Comparison of ENCODE assay signal across 8 cellular contexts in genomic region chr1:74652711-74653131, GRCh38. TPM values are rescaled to one million over a fixed set of nuclear protein-coding genes. Genes with fewer than 3 reads are reported as not detected.
A peak's percentile ranks its signal among the peaks of the same experiment; 100 is the strongest.
DNase-seq lines count a peak whose midpoint lies in the region; ATAC-seq and TF ChIP-seq lines count a peak whose summit lies in the region.

No MANE protein-coding gene starts in this region.

- 27% methylated on average over 7 of the region's 7 CpGs for WGBS in SK-N-SH (ENCODE audit: low lambda C conversion rate)

- DNase-seq in AG04450 (ENCODE audit: low read depth, low spot score), result peak; percentile 48
- DNase-seq in GM19238 (ENCODE audit: insufficient read length, low spot score), result peak; percentile 12
- DNase-seq in SK-N-SH, result no peak
- DNase-seq in putamen (ENCODE audit: low spot score), result no peak
- DNase-seq in NCI-H446 (lab: John Stamatoyannopoulos, UW), result no peak
- DNase-seq in NCI-H2171 treated with DMSO at 0.1 percent for 48 hours (lab: John Stamatoyannopoulos, UW), result no peak

- H3K27me3 Mint-ChIP-seq in nephron (ENCODE audit: low read depth), result no peaks in the 10 kb centered on the region

- no peak for TF ChIP-seq RAD21 in SK-N-SH (IDR thresholded peaks at IDR 0.05; ENCODE audit: low read length)

- peaks cover 23% of the 10 kb centered on the region for H3F3A ChIP-seq in SK-N-SH (replicated peaks; ENCODE audit: insufficient read depth)

- H3K27ac Mint-ChIP-seq in nephron, result peak overlapping the region; percentile 51 to 75 (median 51)

- H3K9me3 Mint-ChIP-seq in nephron, result no peaks in the 10 kb centered on the region

- H3K36me3 Mint-ChIP-seq in nephron (ENCODE audit: low read depth), result no peaks in the 10 kb centered on the region

- no peaks in the 10 kb centered on the region for H3K36me3 ChIP-seq in SK-N-SH (replicated peaks in 1 of 2; ENCODE audit: control insufficient read depth in 1 of 2, insufficient read depth in 2 of 2, low read length in 1 of 2)

- no peak overlapping the region for H3K4me3 Mint-ChIP-seq in nephron

- no peak for TF ChIP-seq CTCF in AG04450 (IDR thresholded peaks at IDR 0.05; ENCODE audit: low read depth, low read length)
- TF ChIP-seq CTCF in SK-N-SH (IDR thresholded peaks at IDR 0.05), result no peak
- no peak for TF ChIP-seq CTCF in nephron (IDR thresholded peaks at IDR 0.05; ENCODE audit: unreplicated experiment in 3 of 3)

- peaks cover 0 to 10% of the 10 kb centered on the region in 2 experiments; a peak in 1 of 4 replicates for H3K4me1 ChIP-seq in SK-N-SH (ENCODE audit: control insufficient read depth in 1 of 2, insufficient read depth in 2 of 2, low read depth in 1 of 2, low read length in 1 of 2)

- H3K27ac ChIP-seq in AG04450 (ENCODE audit: low read depth, low read length) (peak overlapping the region; percentile 22), SK-N-SH (ENCODE audit: low read depth in 2 of 2, low read length in 1 of 2) (peak overlapping the region in 1 of 2 experiments; percentile 83; a peak in 2 of 4 replicates)

- no peaks in the 10 kb centered on the region for H3K9me2 ChIP-seq in SK-N-SH

- TF ChIP-seq EP300 in SK-N-SH (IDR thresholded peaks at IDR 0.05; ENCODE audit: borderline replicate concordance in 1 of 2, low read depth in 1 of 2, low read length in 1 of 2), result peak in 1 of 2 experiments; percentile 82; a peak in 2 of 4 replicates

- no peaks in the 10 kb centered on the region for H4K20me1 ChIP-seq in SK-N-SH (ENCODE audit: insufficient read depth)

- POLR2A ChIA-PET in AG04450 (lab: Yijun Ruan, JAX) (no interaction called here), SK-N-SH (lab: Yijun Ruan, JAX) (no interaction called here)

- H3K9me3 ChIP-seq in AG04450 (ENCODE audit: control insufficient read depth, insufficient read depth, low read length) (no peaks in the 10 kb centered on the region), SK-N-SH (no peaks in the 10 kb centered on the region)

- H3K4me1 Mint-ChIP-seq in nephron, result peaks cover 12% of the 10 kb centered on the region

- ATAC-seq in HG03097 (IDR thresholded peaks at IDR 0.05; ENCODE audit: low FRiP score, unreplicated experiment), result peak; percentile 99

- peak overlapping the region; percentile 57 for H2AFZ ChIP-seq in SK-N-SH (ENCODE audit: low read depth)

- no peaks in the 10 kb centered on the region for H3K79me2 ChIP-seq in SK-N-SH (ENCODE audit: insufficient read depth)

- no peaks in the 10 kb centered on the region for H3K27me3 ChIP-seq in AG04450 (ENCODE audit: control insufficient read depth, insufficient read depth, low read length)
- no peaks in the 10 kb centered on the region for H3K27me3 ChIP-seq in SK-N-SH (ENCODE audit: insufficient read depth)

- CTCF ChIA-PET in AG04450 (lab: Charles Lee) (interaction anchor here (0.6 to 3.0 kb wide), 2 partner anchors 11 to 37 kb away, joined by 3 to 17 read pairs; no protein-coding TSS in a partner anchor), SK-N-SH (lab: Yijun Ruan, JAX) (no interaction called here)

- H3K9ac ChIP-seq in SK-N-SH, result 0 out of 2 replicates have a peak overlapping the region, but pooled peaks have one; percentile 7

- H3K4me3 ChIP-seq in AG04450 (ENCODE audit: low read depth, low read length) (no peak overlapping the region), SK-N-SH (ENCODE audit: low read depth in 2 of 2, low read length in 1 of 2) (no peak overlapping the region)

- H3K4me2 ChIP-seq in SK-N-SH, result peak overlapping the region; percentile 41

TF ChIP-seq in SK-N-SH, 30 proteins besides CTCF, POLR2A, EP300 and RAD21:
- TF ChIP-seq NFIC (IDR thresholded peaks at IDR 0.05; ENCODE audit: borderline replicate concordance) (peak; percentile 67; the same call in 1 of the 2 replicates), RXRA (IDR thresholded peaks at IDR 0.05; ENCODE audit: borderline replicate concordance, low read depth) (peak; percentile 61; the same call in 1 of the 2 replicates), NRF1 (IDR thresholded peaks at IDR 0.05; ENCODE audit: low read depth, low read length) (no peak), TEAD4 (IDR thresholded peaks at IDR 0.05; ENCODE audit: borderline replicate concordance, insufficient read depth) (peak; percentile 55; the same call in 1 of the 2 replicates), PBX3 (IDR thresholded peaks at IDR 0.05) (peak; percentile 92), FOSL2 (IDR thresholded peaks at IDR 0.05; ENCODE audit: borderline replicate concordance, low read depth) (peak; percentile 81), TCF12 (IDR thresholded peaks at IDR 0.05) (peak; percentile 88), SIN3A (IDR thresholded peaks at IDR 0.05; ENCODE audit: borderline replicate concordance, low read depth, low read length) (0 out of 2 replicates have a peak, but pooled peaks have one; percentile 37), JUND (IDR thresholded peaks at IDR 0.05) (peak; percentile 67), POLR2AphosphoS5 (IDR thresholded peaks at IDR 0.05; ENCODE audit: low read depth, low read length) (peak; percentile 36; the same call in 1 of the 2 replicates), FOXJ3 (CRISPR knock-in tag; IDR thresholded peaks at IDR 0.05) (no peak), ELF1 (IDR thresholded peaks at IDR 0.05) (peak; percentile 37; the same call in 1 of the 2 replicates), REST (IDR thresholded peaks at IDR 0.05; ENCODE audit: low read depth, low read length) (no peak; the same call in 1 of the 2 replicates), GATA2 (CRISPR knock-in tag; IDR thresholded peaks at IDR 0.05) (no peak), MAX (IDR thresholded peaks at IDR 0.05; ENCODE audit: low read depth) (peak; percentile 62; the same call in 1 of the 2 replicates)

RNA-seq across cellular contexts. Expression of gene ERICH3, which starts 20.9 kb away (rescaled TPM):
- polyA plus RNA-seq in AG04450 (2011; rRNA removed) (not detected in 2 replicates), SK-N-SH (2012; rRNA removed) (not detected in 2 replicates)
- polyA minus RNA-seq in AG04450 (2011; rRNA and poly(A)+ RNA removed), result not detected in 2 replicates
- 0.01 and 0.03 TPM in 2 replicates for polyA plus RNA-seq in SK-N-SH (2012; cell fraction: cytosol; rRNA removed)
- 0.01 TPM in 1 of 2 replicates, not detected in the other for polyA plus RNA-seq in SK-N-SH (2012; cell fraction: nucleus; rRNA removed)

Comparison
In these comparisons a context has a peak if more than half of its experiments do, and no peak if none do; other contexts are left out.
1. DNase-seq: peak in AG04450 (single experiment) and GM19238 (single experiment); none in SK-N-SH (single experiment), putamen (single experiment), NCI-H446 (0 of 2) and NCI-H2171 treated with DMSO at 0.1 percent for 48 hours (single experiment).